Comparison of ENCODE assay signal across 1 cellular context in genomic region chr11:17859552-17859951, GRCh38.
TF ChIP-seq lines count a peak whose summit lies in the region.

No MANE protein-coding gene starts in this region.

TF ChIP-seq in K562, 482 proteins besides CTCF, POLR2A, EP300 and RAD21:
- TF ChIP-seq, protein P1, sequence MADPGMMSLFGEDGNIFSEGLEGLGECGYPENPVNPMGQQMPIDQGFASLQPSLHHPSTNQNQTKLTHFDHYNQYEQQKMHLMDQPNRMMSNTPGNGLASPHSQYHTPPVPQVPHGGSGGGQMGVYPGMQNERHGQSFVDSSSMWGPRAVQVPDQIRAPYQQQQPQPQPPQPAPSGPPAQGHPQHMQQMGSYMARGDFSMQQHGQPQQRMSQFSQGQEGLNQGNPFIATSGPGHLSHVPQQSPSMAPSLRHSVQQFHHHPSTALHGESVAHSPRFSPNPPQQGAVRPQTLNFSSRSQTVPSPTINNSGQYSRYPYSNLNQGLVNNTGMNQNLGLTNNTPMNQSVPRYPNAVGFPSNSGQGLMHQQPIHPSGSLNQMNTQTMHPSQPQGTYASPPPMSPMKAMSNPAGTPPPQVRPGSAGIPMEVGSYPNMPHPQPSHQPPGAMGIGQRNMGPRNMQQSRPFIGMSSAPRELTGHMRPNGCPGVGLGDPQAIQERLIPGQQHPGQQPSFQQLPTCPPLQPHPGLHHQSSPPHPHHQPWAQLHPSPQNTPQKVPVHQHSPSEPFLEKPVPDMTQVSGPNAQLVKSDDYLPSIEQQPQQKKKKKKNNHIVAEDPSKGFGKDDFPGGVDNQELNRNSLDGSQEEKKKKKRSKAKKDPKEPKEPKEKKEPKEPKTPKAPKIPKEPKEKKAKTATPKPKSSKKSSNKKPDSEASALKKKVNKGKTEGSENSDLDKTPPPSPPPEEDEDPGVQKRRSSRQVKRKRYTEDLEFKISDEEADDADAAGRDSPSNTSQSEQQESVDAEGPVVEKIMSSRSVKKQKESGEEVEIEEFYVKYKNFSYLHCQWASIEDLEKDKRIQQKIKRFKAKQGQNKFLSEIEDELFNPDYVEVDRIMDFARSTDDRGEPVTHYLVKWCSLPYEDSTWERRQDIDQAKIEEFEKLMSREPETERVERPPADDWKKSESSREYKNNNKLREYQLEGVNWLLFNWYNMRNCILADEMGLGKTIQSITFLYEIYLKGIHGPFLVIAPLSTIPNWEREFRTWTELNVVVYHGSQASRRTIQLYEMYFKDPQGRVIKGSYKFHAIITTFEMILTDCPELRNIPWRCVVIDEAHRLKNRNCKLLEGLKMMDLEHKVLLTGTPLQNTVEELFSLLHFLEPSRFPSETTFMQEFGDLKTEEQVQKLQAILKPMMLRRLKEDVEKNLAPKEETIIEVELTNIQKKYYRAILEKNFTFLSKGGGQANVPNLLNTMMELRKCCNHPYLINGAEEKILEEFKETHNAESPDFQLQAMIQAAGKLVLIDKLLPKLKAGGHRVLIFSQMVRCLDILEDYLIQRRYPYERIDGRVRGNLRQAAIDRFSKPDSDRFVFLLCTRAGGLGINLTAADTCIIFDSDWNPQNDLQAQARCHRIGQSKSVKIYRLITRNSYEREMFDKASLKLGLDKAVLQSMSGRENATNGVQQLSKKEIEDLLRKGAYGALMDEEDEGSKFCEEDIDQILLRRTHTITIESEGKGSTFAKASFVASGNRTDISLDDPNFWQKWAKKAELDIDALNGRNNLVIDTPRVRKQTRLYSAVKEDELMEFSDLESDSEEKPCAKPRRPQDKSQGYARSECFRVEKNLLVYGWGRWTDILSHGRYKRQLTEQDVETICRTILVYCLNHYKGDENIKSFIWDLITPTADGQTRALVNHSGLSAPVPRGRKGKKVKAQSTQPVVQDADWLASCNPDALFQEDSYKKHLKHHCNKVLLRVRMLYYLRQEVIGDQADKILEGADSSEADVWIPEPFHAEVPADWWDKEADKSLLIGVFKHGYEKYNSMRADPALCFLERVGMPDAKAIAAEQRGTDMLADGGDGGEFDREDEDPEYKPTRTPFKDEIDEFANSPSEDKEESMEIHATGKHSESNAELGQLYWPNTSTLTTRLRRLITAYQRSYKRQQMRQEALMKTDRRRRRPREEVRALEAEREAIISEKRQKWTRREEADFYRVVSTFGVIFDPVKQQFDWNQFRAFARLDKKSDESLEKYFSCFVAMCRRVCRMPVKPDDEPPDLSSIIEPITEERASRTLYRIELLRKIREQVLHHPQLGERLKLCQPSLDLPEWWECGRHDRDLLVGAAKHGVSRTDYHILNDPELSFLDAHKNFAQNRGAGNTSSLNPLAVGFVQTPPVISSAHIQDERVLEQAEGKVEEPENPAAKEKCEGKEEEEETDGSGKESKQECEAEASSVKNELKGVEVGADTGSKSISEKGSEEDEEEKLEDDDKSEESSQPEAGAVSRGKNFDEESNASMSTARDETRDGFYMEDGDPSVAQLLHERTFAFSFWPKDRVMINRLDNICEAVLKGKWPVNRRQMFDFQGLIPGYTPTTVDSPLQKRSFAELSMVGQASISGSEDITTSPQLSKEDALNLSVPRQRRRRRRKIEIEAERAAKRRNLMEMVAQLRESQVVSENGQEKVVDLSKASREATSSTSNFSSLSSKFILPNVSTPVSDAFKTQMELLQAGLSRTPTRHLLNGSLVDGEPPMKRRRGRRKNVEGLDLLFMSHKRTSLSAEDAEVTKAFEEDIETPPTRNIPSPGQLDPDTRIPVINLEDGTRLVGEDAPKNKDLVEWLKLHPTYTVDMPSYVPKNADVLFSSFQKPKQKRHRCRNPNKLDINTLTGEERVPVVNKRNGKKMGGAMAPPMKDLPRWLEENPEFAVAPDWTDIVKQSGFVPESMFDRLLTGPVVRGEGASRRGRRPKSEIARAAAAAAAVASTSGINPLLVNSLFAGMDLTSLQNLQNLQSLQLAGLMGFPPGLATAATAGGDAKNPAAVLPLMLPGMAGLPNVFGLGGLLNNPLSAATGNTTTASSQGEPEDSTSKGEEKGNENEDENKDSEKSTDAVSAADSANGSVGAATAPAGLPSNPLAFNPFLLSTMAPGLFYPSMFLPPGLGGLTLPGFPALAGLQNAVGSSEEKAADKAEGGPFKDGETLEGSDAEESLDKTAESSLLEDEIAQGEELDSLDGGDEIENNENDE (IDR thresholded peaks at IDR 0.05; ENCODE audit: low read depth, low read length), result no peak
- TF ChIP-seq EP400 (IDR thresholded peaks at IDR 0.05) (no peak), PKNOX1 (IDR thresholded peaks at IDR 0.05) (0 out of 2 replicates have a peak, but pooled peaks have one; percentile 28), RAD51 (IDR thresholded peaks at IDR 0.05; ENCODE audit: borderline replicate concordance, low read depth) (no peak)
